ENCODE assay signal across 7 cellular contexts in the genomic region with DNA sequence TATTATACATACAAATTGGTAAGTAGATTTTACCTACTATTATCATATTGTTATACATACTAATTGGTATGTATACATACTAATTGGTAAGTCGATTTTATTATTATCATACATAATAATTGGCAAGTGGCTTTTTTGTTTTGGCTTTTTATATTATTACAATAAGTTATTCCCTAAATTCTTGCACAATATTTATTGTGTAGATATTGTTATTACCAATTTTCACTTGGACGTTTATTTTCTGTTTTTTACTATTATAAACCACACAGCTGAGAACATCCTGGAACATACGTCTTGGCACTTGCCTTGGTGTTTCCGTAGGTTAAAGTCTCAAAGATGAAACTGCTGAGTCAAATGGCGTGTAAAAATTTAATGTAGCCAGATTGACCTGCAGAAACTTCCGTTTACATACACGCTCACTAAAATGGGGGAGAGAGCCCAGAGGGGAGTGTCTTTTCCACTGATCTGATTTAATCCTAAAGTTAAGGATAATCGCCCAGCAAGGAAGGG. TPM values are rescaled to one million over a fixed set of nuclear protein-coding genes. Genes with fewer than 3 reads are reported as not detected.
A peak's percentile ranks its signal among the peaks of the same experiment; 100 is the strongest.
DNase-seq lines count a peak whose midpoint lies in the region; ATAC-seq, FAIRE-seq and TF ChIP-seq lines count a peak whose summit lies in the region.

No MANE protein-coding gene starts in this region.

- H3K27ac ChIP-seq in thoracic aorta: peak overlapping the region; percentile 93 to 99

- no peaks in the 10 kb centered on the region for H3K9me3 Mint-ChIP-seq in activated CD8-positive, alpha-beta T cell treated with anti-CD3 and anti-CD28 coated beads, Interleukin-2, amount 10 ng/mL, durations not matched to agents 7 days and 5 days (ENCODE audit: insufficient read depth)

- H3K36me3 ChIP-seq in thoracic aorta: no peaks in the 10 kb centered on the region

- TF ChIP-seq CTCF in thoracic aorta (IDR thresholded peaks at IDR 0.05): no peak

- peak overlapping the region; percentile 89 for H3K4me3 ChIP-seq in thoracic aorta

- peaks cover 52% of the 10 kb centered on the region for H3K4me1 Mint-ChIP-seq in activated CD8-positive, alpha-beta T cell treated with anti-CD3 and anti-CD28 coated beads, Interleukin-2, amount 10 ng/mL, durations not matched to agents 7 days and 5 days (ENCODE audit: low read depth)

- H3K4me1 ChIP-seq in thoracic aorta (ENCODE audit: control insufficient read depth in 1 of 2, low read depth in 2 of 2): no peaks in the 10 kb centered on the region

- H3K36me3 Mint-ChIP-seq in activated CD8-positive, alpha-beta T cell treated with anti-CD3 and anti-CD28 coated beads, Interleukin-2, amount 10 ng/mL, durations not matched to agents 7 days and 5 days (ENCODE audit: low read depth): peaks cover 4% of the 10 kb centered on the region

- FAIRE-seq in urothelium cell line (lab: Jason Lieb, UNC): no peak

- no peak for DNase-seq in activated CD8-positive, alpha-beta T cell treated with anti-CD3 and anti-CD28 coated beads, Interleukin-2, amount 10 ng/mL, durations not matched to agents 7 days and 5 days
- DNase-seq in iris pigment epithelial cell (ENCODE audit: low read depth) (peak; percentile 68), thoracic aorta (ENCODE audit: low spot score) (no peak), NCI-H345 (lab: John Stamatoyannopoulos, UW) (no peak), urothelium cell line (ENCODE audit: low spot score) (no peak)

- ATAC-seq in GM18909 (IDR thresholded peaks at IDR 0.05; ENCODE audit: poor library complexity, unreplicated experiment): peak; percentile 4
- ATAC-seq in HG03108 (IDR thresholded peaks at IDR 0.05; ENCODE audit: unreplicated experiment): peak; percentile 5
- peak; percentile 0 for ATAC-seq in activated CD8-positive, alpha-beta T cell treated with anti-CD3 and anti-CD28 coated beads, Interleukin-2, amount 10 ng/mL, durations not matched to agents 7 days and 5 days
- no peak for ATAC-seq in thoracic aorta (ENCODE audit: insufficient number of reproducible peaks, low FRiP score, low read depth)

- H3K4me3 Mint-ChIP-seq in activated CD8-positive, alpha-beta T cell treated with anti-CD3 and anti-CD28 coated beads, Interleukin-2, amount 10 ng/mL, durations not matched to agents 7 days and 5 days: peak overlapping the region; percentile 83

- H3K9me3 ChIP-seq in thoracic aorta: no peaks in the 10 kb centered on the region

- peak overlapping the region; percentile 94 for H3K27ac Mint-ChIP-seq in activated CD8-positive, alpha-beta T cell treated with anti-CD3 and anti-CD28 coated beads, Interleukin-2, amount 10 ng/mL, durations not matched to agents 7 days and 5 days

- H3K27me3 Mint-ChIP-seq in activated CD8-positive, alpha-beta T cell treated with anti-CD3 and anti-CD28 coated beads, Interleukin-2, amount 10 ng/mL, durations not matched to agents 7 days and 5 days (ENCODE audit: low read depth): no peaks in the 10 kb centered on the region

- no peaks in the 10 kb centered on the region for H3K27me3 ChIP-seq in thoracic aorta (replicated peaks; ENCODE audit: insufficient read depth)

- POLR2A ChIA-PET in activated CD8-positive, alpha-beta T cell treated with anti-CD3 and anti-CD28 coated beads, Interleukin-2, amount 10 ng/mL, durations not matched to agents 7 days and 5 days (lab: Charles Lee): interaction anchor here (0.7 to 5.4 kb wide), 7 partner anchors 10 to 38 kb away, joined by 3 to 69 read pairs (median 8); partner anchors contain the start of genes ABI3 and GNGT2

- CTCF ChIA-PET in activated CD8-positive, alpha-beta T cell treated with anti-CD3 and anti-CD28 coated beads, Interleukin-2, amount 10 ng/mL, durations not matched to agents 7 days and 5 days (lab: Charles Lee): interaction anchor here (1.0 to 7.7 kb wide), 12 partner anchors 9 to 167 kb away, joined by 3 to 92 read pairs (median 12); partner anchors contain the start of gene PHOSPHO1

RNA-seq across cellular contexts. Expression of gene GNGT2, which starts 18.9 kb away (rescaled TPM):
- 10 to 100 TPM; 40.0 to 45.4 TPM for total RNA-seq in activated CD8-positive, alpha-beta T cell treated with anti-CD3 and anti-CD28 coated beads, Interleukin-2, amount 10 ng/mL, durations not matched to agents 7 days and 5 days
- 1 to 10 TPM in 1 of 2 donors, not detected in 1; 3.1 TPM for total RNA-seq in thoracic aorta

RNA-seq across cellular contexts. Expression of gene ABI3, which starts 19.0 kb away (rescaled TPM):
- 100 to 1,000 TPM; 110 to 117 TPM for total RNA-seq in activated CD8-positive, alpha-beta T cell treated with anti-CD3 and anti-CD28 coated beads, Interleukin-2, amount 10 ng/mL, durations not matched to agents 7 days and 5 days
- 10 to 100 TPM in 1 of 2 donors, 1 to 10 TPM in 1; 8.9 to 10.8 TPM for total RNA-seq in thoracic aorta

RNA-seq across cellular contexts. Expression of gene PHOSPHO1, which starts 39.1 kb away (rescaled TPM):
- not detected for total RNA-seq in activated CD8-positive, alpha-beta T cell treated with anti-CD3 and anti-CD28 coated beads, Interleukin-2, amount 10 ng/mL, durations not matched to agents 7 days and 5 days
- under 1 TPM in 1 of 2 donors, not detected in 1; 0.95 TPM for total RNA-seq in thoracic aorta

RNA-seq across cellular contexts. Expression of gene B4GALNT2, which starts 58.9 kb away (rescaled TPM):
- total RNA-seq in activated CD8-positive, alpha-beta T cell treated with anti-CD3 and anti-CD28 coated beads, Interleukin-2, amount 10 ng/mL, durations not matched to agents 7 days and 5 days: not detected
- total RNA-seq in thoracic aorta: not detected

Comparison
In these comparisons a context has a peak if more than half of its experiments do, and no peak if none do; other contexts are left out.
1. RNA of gene GNGT2, which starts 18.9 kb away (total RNA-seq): 40.0 to 45.4 TPM in activated CD8-positive, alpha-beta T cell treated with anti-CD3 and anti-CD28 coated beads, Interleukin-2, amount 10 ng/mL, durations not matched to agents 7 days and 5 days; 3.1 TPM in thoracic aorta; every median in the first group is over 4 times any median in the second.
2. RNA of gene ABI3, which starts 19.0 kb away (total RNA-seq): 110 to 117 TPM in activated CD8-positive, alpha-beta T cell treated with anti-CD3 and anti-CD28 coated beads, Interleukin-2, amount 10 ng/mL, durations not matched to agents 7 days and 5 days; 8.9 to 10.8 TPM in thoracic aorta; every median in the first group is over 4 times any median in the second.